In genomic region chr20:33239979-33240736, GRCh38 we compare ENCODE assay signal across 21 cellular contexts. TPM values are rescaled to one million over a fixed set of nuclear protein-coding genes. Genes with fewer than 3 reads are reported as not detected.
DNase-seq lines count a peak whose midpoint lies in the region; ATAC-seq, FAIRE-seq and TF ChIP-seq lines count a peak whose summit lies in the region.
"Had no signal": no experiment of that assay in that cellular context is flagged by ENCODE, and none has a peak within 500 bp of the region (broad histone marks: within the 10 kb centered on the region; RNA-seq: fewer than 3 reads in every experiment).

No MANE protein-coding gene starts in this region.

- ATAC-seq in RWPE2 (ENCODE audit: low read depth) (no peak), HG03460 (IDR thresholded peaks at IDR 0.05; ENCODE audit: unreplicated experiment) (no peak), GM18858 (IDR thresholded peaks at IDR 0.05; ENCODE audit: unreplicated experiment) (no peak)

- TF ChIP-seq CTCF in RWPE2 (IDR thresholded peaks at IDR 0.05; ENCODE audit: poor library complexity, severe bottlenecking) = no peak
- no peak for TF ChIP-seq CTCF in bronchial epithelial cell (IDR thresholded peaks at IDR 0.05; ENCODE audit: insufficient read depth, low read length, severe bottlenecking)

- DNase-seq in RWPE2 (ENCODE audit: low spot score) (peak; percentile 47), bronchial epithelial cell (ENCODE audit: low read depth) (no peak), mesenteric fat pad (ENCODE audit: low spot score) (peak; percentile 6), NCI-H446 treated with DMSO at 0.1 percent for 48 hours (lab: John Stamatoyannopoulos, UW) (no peak)
- DNase-seq: C1 segment of cervical spinal cord; Calu3; CD4-positive, alpha-beta memory T cell; COR-L47; DMS153; DND-41; GM23248; H7; HCEC 1CT had no signal

- H3K4me1 ChIP-seq in RWPE2 (ENCODE audit: insufficient read depth, poor library complexity, severe bottlenecking) = no peaks in the 10 kb centered on the region

- H3K9me3 ChIP-seq in RWPE2 (ENCODE audit: severe bottlenecking) = no peaks in the 10 kb centered on the region

- H3K4me3 ChIP-seq in RWPE2 (ENCODE audit: severe bottlenecking) (no peak overlapping the region), bronchial epithelial cell (ENCODE audit: low read depth, low read length) (no peak overlapping the region)
- H3K4me3 ChIP-seq: GM23248 had no signal

- H3K36me3 ChIP-seq in RWPE2 (ENCODE audit: low read depth) (no peaks in the 10 kb centered on the region), bronchial epithelial cell (ENCODE audit: control insufficient read depth, insufficient read depth, low read length) (no peaks in the 10 kb centered on the region)

- FAIRE-seq in bronchial epithelial cell (lab: Jason Lieb, UNC) = peak; percentile 86
- FAIRE-seq: G401.6, GM12892, GM19239, H1 had no signal

- H3K27me3 ChIP-seq in RWPE2 (ENCODE audit: insufficient read depth, poor library complexity, severe bottlenecking) (peaks cover 18% of the 10 kb centered on the region), bronchial epithelial cell (ENCODE audit: control insufficient read depth, insufficient read depth, low read length) (peaks cover 1% of the 10 kb centered on the region)

- no peak overlapping the region for H3K27ac ChIP-seq in RWPE2 (ENCODE audit: poor library complexity, severe bottlenecking)
- H3K27ac ChIP-seq: GM23248 had no signal

RNA-seq across cellular contexts. Expression of gene BPIFA1, which starts 4.4 kb away (rescaled TPM):
- total RNA-seq in bronchial epithelial cell = not detected in 2 replicates
- total RNA-seq in mesenteric fat pad = not detected
- total RNA-seq: A172; A673; Calu3; CD4-positive, alpha-beta memory T cell; GM23248; H1; H7 had no signal

RNA-seq across cellular contexts. Expression of gene BPIFA3, which starts 23.0 kb away (rescaled TPM):
- not detected in 2 replicates for total RNA-seq in bronchial epithelial cell
- total RNA-seq in mesenteric fat pad = not detected
- total RNA-seq: A172; A673; Calu3; CD4-positive, alpha-beta memory T cell; GM23248; H1; H7 had no signal

RNA-seq across cellular contexts. Expression of gene BPIFB1, which starts 42.9 kb away (rescaled TPM):
- total RNA-seq in bronchial epithelial cell = not detected in 2 replicates
- total RNA-seq in mesenteric fat pad = not detected
- total RNA-seq: A172; A673; CD4-positive, alpha-beta memory T cell; GM23248; H1; H7 had no signal

Comparison
In these comparisons a context has a peak if more than half of its experiments do, and no peak if none do; other contexts are left out.
1. DNase-seq: peak in RWPE2 (single experiment) and mesenteric fat pad (single experiment); none in bronchial epithelial cell (single experiment) and NCI-H446 treated with DMSO at 0.1 percent for 48 hours (single experiment).